1 cellular context compared by ENCODE assay signal in genomic region chr1:176149939-176150807, GRCh38.
TF ChIP-seq lines count a peak whose summit lies in the region.

No MANE protein-coding gene starts in this region.

TF ChIP-seq in HepG2, 621 proteins besides CTCF, POLR2A, EP300 and RAD21 (continued from another document and continues in another):
- TF ChIP-seq ATF2 (CRISPR knock-in tag; IDR thresholded peaks at IDR 0.05): peak; percentile 83
- 0 out of 2 replicates have a peak, but pooled peaks have one; percentile 27 for TF ChIP-seq TCF7 (IDR thresholded peaks at IDR 0.05; ENCODE audit: low read depth)
- peak; percentile 39; the same call in 1 of the 2 replicates for TF ChIP-seq RCOR2 (CRISPR knock-in tag; IDR thresholded peaks at IDR 0.05)
- TF ChIP-seq MED1 (CRISPR knock-in tag; IDR thresholded peaks at IDR 0.05): peak; percentile 79
- 0 out of 2 replicates have a peak, but pooled peaks have one; percentile 24 for TF ChIP-seq MNT (IDR thresholded peaks at IDR 0.05)
- TF ChIP-seq SOX13 (IDR thresholded peaks at IDR 0.05): peak; percentile 97
- TF ChIP-seq SOX13 (CRISPR knock-in tag; conservative IDR thresholded peaks at IDR 0.05 in 1 of 2, IDR thresholded peaks at IDR 0.05 in 1 of 2): peak in 1 of 2 experiments; percentile 100; a peak in 2 of 4 replicates
- peak; percentile 43; the same call in 1 of the 2 replicates for TF ChIP-seq MIER3 (CRISPR knock-in tag; IDR thresholded peaks at IDR 0.05; ENCODE audit: borderline replicate concordance)
- TF ChIP-seq CREM (IDR thresholded peaks at IDR 0.05): peak; percentile 80; the same call in 1 of the 2 replicates
- no peak for TF ChIP-seq CREM (CRISPR knock-in tag; IDR thresholded peaks at IDR 0.05)
- TF ChIP-seq TFE3 (CRISPR knock-in tag; IDR thresholded peaks at IDR 0.05): peak; percentile 91
- TF ChIP-seq CEBPG (CRISPR knock-in tag; IDR thresholded peaks at IDR 0.05): peak; percentile 43
- TF ChIP-seq HNF1B (CRISPR knock-in tag; IDR thresholded peaks at IDR 0.05): peak; percentile 70; the same call in 1 of the 2 replicates
- peak in 1 of 2 experiments; percentile 34; a peak in 1 of 4 replicates for TF ChIP-seq REST (IDR thresholded peaks at IDR 0.05; ENCODE audit: borderline replicate concordance in 1 of 2, low read depth in 1 of 2, low read length in 2 of 2)
- no peak for TF ChIP-seq RERE (CRISPR knock-in tag; IDR thresholded peaks at IDR 0.05; ENCODE audit: low read depth)
- TF ChIP-seq ZBTB21 (CRISPR knock-in tag; IDR thresholded peaks at IDR 0.05): peak; percentile 93
- peak; percentile 48; the same call in 1 of the 2 replicates for TF ChIP-seq ZNF609 (CRISPR knock-in tag; IDR thresholded peaks at IDR 0.05; ENCODE audit: borderline replicate concordance)
- no peak for TF ChIP-seq SPEN (CRISPR knock-in tag; IDR thresholded peaks at IDR 0.05; ENCODE audit: low read depth)
- no peak for TF ChIP-seq ZNF883 (CRISPR knock-in tag; IDR thresholded peaks at IDR 0.05; ENCODE audit: not compliant biosample characterization)
- no peak for TF ChIP-seq YEATS4 (CRISPR knock-in tag; IDR thresholded peaks at IDR 0.05; ENCODE audit: borderline replicate concordance)
- TF ChIP-seq FOXJ3 (CRISPR knock-in tag; IDR thresholded peaks at IDR 0.05; ENCODE audit: borderline replicate concordance): peak; percentile 79; the same call in 1 of the 2 replicates
- TF ChIP-seq SALL1 (CRISPR knock-in tag; IDR thresholded peaks at IDR 0.05): peak; percentile 68; the same call in 1 of the 2 replicates
- TF ChIP-seq PRDM4 (CRISPR knock-in tag; IDR thresholded peaks at IDR 0.05; ENCODE audit: borderline replicate concordance): no peak
- TF ChIP-seq TEAD3 (CRISPR knock-in tag; optimal IDR thresholded peaks at IDR 0.05; ENCODE audit: borderline replicate concordance): peak; percentile 79
- TF ChIP-seq PITX1 (CRISPR knock-in tag; IDR thresholded peaks at IDR 0.05): peak; percentile 32; the same call in 1 of the 2 replicates
- no peak for TF ChIP-seq ZNF776 (CRISPR knock-in tag; IDR thresholded peaks at IDR 0.05)
- peak; percentile 100 for TF ChIP-seq SOX5 (CRISPR knock-in tag; IDR thresholded peaks at IDR 0.05; ENCODE audit: borderline replicate concordance)
